Comparison of ENCODE assay signal across 8 cellular contexts in the genomic region with DNA sequence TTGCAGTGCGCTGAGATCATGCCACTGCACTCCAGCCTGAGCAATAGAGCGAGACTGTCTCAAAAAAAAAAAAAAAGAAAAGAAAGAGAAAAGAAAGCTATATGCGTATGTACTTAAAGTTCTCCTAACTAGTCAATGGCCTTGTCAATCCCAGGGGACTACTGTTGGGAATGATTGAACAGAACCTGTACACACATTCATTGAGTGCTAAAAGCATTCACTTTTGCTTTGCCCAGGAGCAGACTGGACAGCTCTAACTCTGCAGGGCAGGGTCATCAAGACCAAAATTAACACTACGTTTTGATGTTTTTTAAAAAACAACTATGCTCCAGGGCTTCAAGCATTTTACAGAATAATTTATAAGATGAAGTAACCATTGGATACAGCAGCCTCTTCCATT.
"Had no signal": no experiment of that assay in that cellular context is flagged by ENCODE, and none has a peak within 500 bp of the region (broad histone marks: within the 10 kb centered on the region; RNA-seq: fewer than 3 reads in every experiment).

No MANE protein-coding gene starts in this region.

- H3K27ac Mint-ChIP-seq: H9 had no signal

- FAIRE-seq: H1, H54, K562 had no signal

- H3K4me3 Mint-ChIP-seq: H9 had no signal

- H3K27ac ChIP-seq: HL-60 had no signal

- H3K9ac ChIP-seq: GM23248 had no signal

- H2AFZ ChIP-seq: GM23248 had no signal

- ATAC-seq: K562 had no signal

- DNase-seq: GM23248, H9, HCEC 1CT, KG1 had no signal

- H3K4me3 ChIP-seq: GM23248, K562 had no signal
